In genomic region chr4:111263836-111264235, GRCh38 we compare ENCODE assay signal across 22 cellular contexts.
A peak's percentile ranks its signal among the peaks of the same experiment; 100 is the strongest.
DNase-seq lines count a peak whose midpoint lies in the region; ATAC-seq, FAIRE-seq and TF ChIP-seq lines count a peak whose summit lies in the region.
"Had no signal": no experiment of that assay in that cellular context is flagged by ENCODE, and none has a peak within 500 bp of the region (broad histone marks: within the 10 kb centered on the region; RNA-seq: fewer than 3 reads in every experiment).

No MANE protein-coding gene starts in this region.

- in situ Hi-C loops in GM23248 (cut with MboI), result no loop called here

- CTCF ChIA-PET in H1 (lab: Charles Lee; ENCODE audit: partially characterized antibody), result no interaction called here

- no peak overlapping the region for H2BK20ac ChIP-seq in H1 (ENCODE audit: low read length)

- no peak overlapping the region for H2BK5ac ChIP-seq in H1 (ENCODE audit: low read depth, low read length)

- no peak for FAIRE-seq in H1 (lab: Jason Lieb, UNC)
- FAIRE-seq: A204.1, G401.6, GM12892, GM19239, H54 had no signal

- WGBS in H1 (ENCODE audit: extremely low coverage in 1 of 2, insufficient coverage in 1 of 2, insufficient read length in 1 of 2, insufficient replicate concordance in 2 of 2, low coverage in 1 of 2, low lambda C conversion rate in 2 of 2, missing lambda C conversion rate in 1 of 2), 2 experiments, result 91% methylated on average over 5 of the region's 5 CpGs; no CpG with 5 or more reads in 1 of the 2 experiments
- 71 to 74% methylated on average over 5 of the region's 5 CpGs for WGBS in GM23248 (ENCODE audit: low coverage in 1 of 2, low lambda C conversion rate in 2 of 2, missing lambda C conversion rate in 2 of 2), 2 experiments

- H3K4me3 ChIP-seq in H1 (ENCODE audit: extremely low read depth in 1 of 4, insufficient read depth in 2 of 4, low read depth in 3 of 4, low read length in 4 of 4) (no peak overlapping the region), GM23248 (no peak overlapping the region)
- H3K4me3 ChIP-seq: BLaER1, GM23338, HAP-1 had no signal

- H3K27me3 ChIP-seq in H1 (replicated peaks in 1 of 4; ENCODE audit: control insufficient read depth in 3 of 4, extremely low read depth in 1 of 4, insufficient read depth in 3 of 4, low read length in 3 of 4) (no peaks in the 10 kb centered on the region), GM23248 (replicated peaks; ENCODE audit: insufficient read depth) (no peaks in the 10 kb centered on the region)
- H3K27me3 ChIP-seq: BLaER1 had no signal

- POLR2A ChIA-PET in H1 (lab: Charles Lee; ENCODE audit: partially characterized antibody), result no interaction called here

- intact Hi-C loops in posterior vena cava (cut with DNase I), result no loop called here

- H4K20me1 ChIP-seq in H1 (replicated peaks in 1 of 2; ENCODE audit: control insufficient read depth in 1 of 2, insufficient read depth in 2 of 2, low read length in 2 of 2) (no peaks in the 10 kb centered on the region), GM23248 (ENCODE audit: insufficient read depth) (no peaks in the 10 kb centered on the region)
- H4K20me1 ChIP-seq: BLaER1 had no signal

- H2BK12ac ChIP-seq in H1 (ENCODE audit: low read depth, low read length), result no peak overlapping the region

- no peak overlapping the region for H3K27ac ChIP-seq in H1 (ENCODE audit: low read depth, low read length)
- no peak overlapping the region for H3K27ac ChIP-seq in GM23248
- H3K27ac ChIP-seq: 22Rv1, BLaER1, C4-2B had no signal

- H3F3A ChIP-seq in GM23248 (ENCODE audit: insufficient read depth), result no peaks in the 10 kb centered on the region

- no peaks in the 10 kb centered on the region for H3K23me2 ChIP-seq in H1 (ENCODE audit: low read depth, low read length)

- no peak overlapping the region for H2BK120ac ChIP-seq in H1 (replicated peaks; ENCODE audit: low read depth, low read length)

- no peak overlapping the region for H2AK5ac ChIP-seq in H1 (ENCODE audit: low read depth, low read length)

- no peaks in the 10 kb centered on the region for H3K9me2 ChIP-seq in GM23248 (ENCODE audit: insufficient read depth)

- H3K79me2 ChIP-seq in H1 (ENCODE audit: control insufficient read depth in 1 of 2, insufficient read depth in 2 of 2, low read length in 2 of 2) (no peaks in the 10 kb centered on the region), GM23248 (ENCODE audit: insufficient read depth) (no peaks in the 10 kb centered on the region)

- no peak overlapping the region for H3K23ac ChIP-seq in H1 (ENCODE audit: insufficient read length)

- no peak overlapping the region for H3K14ac ChIP-seq in H1 (ENCODE audit: insufficient read length)

- H4K5ac ChIP-seq in H1 (ENCODE audit: insufficient read length, low read depth, low read length), result no peak overlapping the region

- ATAC-seq in GM18505 (IDR thresholded peaks at IDR 0.05; ENCODE audit: unreplicated experiment), result no peak
- ATAC-seq: CD8-positive, alpha-beta T cell; GM23338 had no signal

- H3K56ac ChIP-seq in H1 (replicated peaks; ENCODE audit: insufficient read length, low read depth, low read length), result no peak overlapping the region

- DNase-seq in H1 (ENCODE audit: low read depth in 1 of 2, low spot score in 2 of 2), result no peak
- DNase-seq in myocyte (ENCODE audit: low read depth), result peak; percentile 23
- peak; percentile 58 for DNase-seq in posterior vena cava (ENCODE audit: low spot score)
- no peak for DNase-seq in NCI-H2196 (lab: John Stamatoyannopoulos, UW; ENCODE audit: unreplicated experiment)
- DNase-seq in GM23248, result no peak
- DNase-seq: Caco-2; CD4-positive, CD25-positive, alpha-beta regulatory T cell; CD8-positive, alpha-beta T cell; DMS153; DND-41; HFFc6 had no signal

- TF ChIP-seq POLR2A in H1 (IDR thresholded peaks at IDR 0.05; ENCODE audit: control extremely low read depth in 1 of 2, low read depth in 2 of 2, low read length in 2 of 2), result no peak
- TF ChIP-seq POLR2A in GM18505 (IDR thresholded peaks at IDR 0.05; ENCODE audit: borderline replicate concordance, extremely low read depth, insufficient read depth, insufficient read length), result no peak

- 0 out of 2 replicates have a peak overlapping the region, but pooled peaks have one; percentile 32 for H2AFZ ChIP-seq in H1 (ENCODE audit: low read length)
- no peak overlapping the region for H2AFZ ChIP-seq in GM23248
- H2AFZ ChIP-seq: GM23338 had no signal

- H3K4ac ChIP-seq in H1 (replicated peaks; ENCODE audit: insufficient read length, low read depth, low read length), result no peak overlapping the region

- H3K4me1 ChIP-seq in H1 (replicated peaks in 1 of 4; ENCODE audit: control insufficient read depth in 3 of 4, insufficient read depth in 4 of 4, low read length in 3 of 4) (peaks cover 0 to 4% (median 1%) of the 10 kb centered on the region in 4 experiments; a peak in 3 of 7 replicates), GM23248 (ENCODE audit: insufficient read depth) (peaks cover 2% of the 10 kb centered on the region)
- H3K4me1 ChIP-seq: BLaER1, HAP-1 had no signal

- TF ChIP-seq RAD21 in H1 (IDR thresholded peaks at IDR 0.05 in 1 of 2, conservative IDR thresholded peaks at IDR 0.05 in 1 of 2; ENCODE audit: low read depth in 2 of 2, low read length in 2 of 2), result no peak

- H3K4me2 ChIP-seq in H1 (ENCODE audit: insufficient read depth in 1 of 2, low read depth in 2 of 2, low read length in 2 of 2) (no peak overlapping the region), GM23248 (ENCODE audit: unreplicated experiment) (no peak overlapping the region)
- H3K4me2 ChIP-seq: BLaER1 had no signal

- no peak for TF ChIP-seq CTCF in H1 (IDR thresholded peaks at IDR 0.05; ENCODE audit: control extremely low read depth in 1 of 3, insufficient read depth in 1 of 3, low read depth in 1 of 3, low read length in 3 of 3)

- no peak overlapping the region for H3K18ac ChIP-seq in H1 (ENCODE audit: extremely low read depth, low read length)

- no peak for TF ChIP-seq EP300 in H1 (IDR thresholded peaks at IDR 0.05; ENCODE audit: borderline replicate concordance in 1 of 2, low read depth in 2 of 2, low read length in 2 of 2)

- no peaks in the 10 kb centered on the region for H3K36me3 ChIP-seq in H1 (ENCODE audit: control insufficient read depth in 2 of 4, insufficient read depth in 4 of 4, low read length in 3 of 4)
- no peaks in the 10 kb centered on the region for H3K36me3 ChIP-seq in GM23248 (ENCODE audit: low read depth)
- H3K36me3 ChIP-seq: BLaER1, HAP-1 had no signal

- H4K8ac ChIP-seq in H1 (ENCODE audit: extremely low read depth, insufficient read depth, low read length), result no peak overlapping the region

- H3K9me3 ChIP-seq in H1 (ENCODE audit: insufficient read depth in 2 of 2, low read depth in 1 of 2, low read length in 1 of 2) (no peaks in the 10 kb centered on the region), GM23248 (ENCODE audit: low read depth) (no peaks in the 10 kb centered on the region)
- H3K9me3 ChIP-seq: BLaER1, Caco-2, HAP-1 had no signal

- H3K79me1 ChIP-seq in H1 (ENCODE audit: low read depth, low read length), result no peaks in the 10 kb centered on the region

- no peak overlapping the region for H2BK15ac ChIP-seq in H1 (ENCODE audit: low read length)

- H3K9ac ChIP-seq in H1 (replicated peaks in 1 of 4; ENCODE audit: extremely low read depth in 1 of 4, low read depth in 3 of 4, low read length in 3 of 4), result no peak overlapping the region
- no peak overlapping the region for H3K9ac ChIP-seq in GM23248
- H3K9ac ChIP-seq: BLaER1 had no signal

- no peak overlapping the region for H4K91ac ChIP-seq in H1 (replicated peaks; ENCODE audit: insufficient read length, low read length)

TF ChIP-seq in H1, 55 proteins besides CTCF, POLR2A, EP300 and RAD21:
- no peak for TF ChIP-seq RXRA (IDR thresholded peaks at IDR 0.05; ENCODE audit: insufficient read depth, low read depth, low read length)
- no peak for TF ChIP-seq SIX5 (IDR thresholded peaks at IDR 0.05; ENCODE audit: low read depth, low read length)
- TF ChIP-seq RNF2 (IDR thresholded peaks at IDR 0.05; ENCODE audit: borderline replicate concordance, low read depth, low read length, missing control alignments, poor library complexity, severe bottlenecking), result no peak
- no peak for TF ChIP-seq KDM5A (IDR thresholded peaks at IDR 0.05; ENCODE audit: low read length)
- no peak for TF ChIP-seq BCL11A (IDR thresholded peaks at IDR 0.05; ENCODE audit: low read depth in 2 of 2, low read length in 2 of 2)

Comparison
In these comparisons a context has a peak if more than half of its experiments do, and no peak if none do; other contexts are left out.
1. DNase-seq: peak in myocyte (single experiment) and posterior vena cava (single experiment); none in H1 (0 of 2), NCI-H2196 (single experiment) and GM23248 (single experiment).